10 cellular contexts compared by ENCODE assay signal in genomic region chrX:119677654-119677981, GRCh38. TPM values are rescaled to one million over a fixed set of nuclear protein-coding genes. Genes with fewer than 3 reads are reported as not detected.
A peak's percentile ranks its signal among the peaks of the same experiment; 100 is the strongest.
DNase-seq lines count a peak whose midpoint lies in the region; ATAC-seq and TF ChIP-seq lines count a peak whose summit lies in the region.
"Had no signal": no experiment of that assay in that cellular context is flagged by ENCODE, and none has a peak within 500 bp of the region (broad histone marks: within the 10 kb centered on the region; RNA-seq: fewer than 3 reads in every experiment).

No MANE protein-coding gene starts in this region.

- peaks cover 16% of the 10 kb centered on the region for H3K36me3 Mint-ChIP-seq in CD4-positive, CD25-positive, alpha-beta regulatory T cell
- H3K36me3 Mint-ChIP-seq in activated T-helper 17 cell treated with anti-CD3 and anti-CD28 coated beads, Interleukin-2, amount 50 U/mL, for 72 hours (ENCODE audit: low read depth): peaks cover 68% of the 10 kb centered on the region
- H3K36me3 Mint-ChIP-seq in natural killer cell: no peaks in the 10 kb centered on the region

- peak overlapping the region; percentile 94 to 96 (median 94) for H3K27ac Mint-ChIP-seq in CD4-positive, CD25-positive, alpha-beta regulatory T cell
- peak overlapping the region; percentile 84 for H3K27ac Mint-ChIP-seq in activated T-helper 17 cell treated with anti-CD3 and anti-CD28 coated beads, Interleukin-2, amount 50 U/mL, for 72 hours
- peak overlapping the region; percentile 90 to 91 for H3K27ac Mint-ChIP-seq in natural killer cell

- H3K27ac ChIP-seq in CD4-positive, CD25-positive, alpha-beta regulatory T cell (ENCODE audit: insufficient read depth, low read length, poor library complexity, severe bottlenecking): peak overlapping the region; percentile 97
- H3K27ac ChIP-seq: RWPE1 had no signal

- no peaks in the 10 kb centered on the region for H3K27me3 Mint-ChIP-seq in CD4-positive, CD25-positive, alpha-beta regulatory T cell
- no peaks in the 10 kb centered on the region for H3K27me3 Mint-ChIP-seq in activated T-helper 17 cell treated with anti-CD3 and anti-CD28 coated beads, Interleukin-2, amount 50 U/mL, for 72 hours
- no peaks in the 10 kb centered on the region for H3K27me3 Mint-ChIP-seq in natural killer cell (ENCODE audit: low read depth in 2 of 2)

- intact Hi-C loops in natural killer cell (cut with micrococcal nuclease): no loop called here

- H3K4me1 Mint-ChIP-seq in CD4-positive, CD25-positive, alpha-beta regulatory T cell: peaks cover 12 to 91% (median 41%) of the 10 kb centered on the region in 4 donors
- H3K4me1 Mint-ChIP-seq in activated T-helper 17 cell treated with anti-CD3 and anti-CD28 coated beads, Interleukin-2, amount 50 U/mL, for 72 hours: peaks cover 16% of the 10 kb centered on the region
- peaks cover 58 to 60% of the 10 kb centered on the region in 2 donors for H3K4me1 Mint-ChIP-seq in natural killer cell

- no peaks in the 10 kb centered on the region for H3K9me3 Mint-ChIP-seq in CD4-positive, CD25-positive, alpha-beta regulatory T cell
- no peaks in the 10 kb centered on the region for H3K9me3 Mint-ChIP-seq in activated T-helper 17 cell treated with anti-CD3 and anti-CD28 coated beads, Interleukin-2, amount 50 U/mL, for 72 hours
- H3K9me3 Mint-ChIP-seq in natural killer cell: no peaks in the 10 kb centered on the region

- no peak for TF ChIP-seq CTCF in natural killer cell (IDR thresholded peaks at IDR 0.05)

- H3K4me3 ChIP-seq in CD4-positive, CD25-positive, alpha-beta regulatory T cell (ENCODE audit: low read depth, low read length): peak overlapping the region; percentile 55

- peak overlapping the region; percentile 91 to 93 (median 92) for H3K4me3 Mint-ChIP-seq in CD4-positive, CD25-positive, alpha-beta regulatory T cell
- peak overlapping the region; percentile 88 for H3K4me3 Mint-ChIP-seq in activated T-helper 17 cell treated with anti-CD3 and anti-CD28 coated beads, Interleukin-2, amount 50 U/mL, for 72 hours
- peak overlapping the region; percentile 87 for H3K4me3 Mint-ChIP-seq in natural killer cell

- peaks cover 77% of the 10 kb centered on the region for H3K4me1 ChIP-seq in CD4-positive, CD25-positive, alpha-beta regulatory T cell (ENCODE audit: control insufficient read depth, insufficient read depth, low read length, poor library complexity, severe bottlenecking)

- H3K9me3 ChIP-seq in CD4-positive, CD25-positive, alpha-beta regulatory T cell (ENCODE audit: control insufficient read depth in 2 of 2, low read length in 2 of 2): no peaks in the 10 kb centered on the region

- ATAC-seq in CD4-positive, CD25-positive, alpha-beta regulatory T cell (ENCODE audit: low read depth in 2 of 2): no peak
- ATAC-seq in HG03175 (IDR thresholded peaks at IDR 0.05; ENCODE audit: unreplicated experiment) (peak; percentile 16), natural killer cell (peak; percentile 58 to 81 (median 62)), HG02970 (IDR thresholded peaks at IDR 0.05; ENCODE audit: low FRiP score, unreplicated experiment) (no peak), HG03280 (IDR thresholded peaks at IDR 0.05; ENCODE audit: unreplicated experiment) (no peak)
- ATAC-seq in activated T-helper 17 cell treated with anti-CD3 and anti-CD28 coated beads, Interleukin-2, amount 50 U/mL, for 72 hours (replicated peaks): no peak

- peaks cover 16% of the 10 kb centered on the region for H3K36me3 ChIP-seq in CD4-positive, CD25-positive, alpha-beta regulatory T cell (ENCODE audit: control insufficient read depth, insufficient read depth, low read length)

- no peaks in the 10 kb centered on the region for H3K27me3 ChIP-seq in CD4-positive, CD25-positive, alpha-beta regulatory T cell (ENCODE audit: control insufficient read depth, insufficient read depth, low read length)

- no peak for DNase-seq in CD4-positive, CD25-positive, alpha-beta regulatory T cell
- peak; percentile 37 for DNase-seq in natural killer cell
- DNase-seq in GM19240 (ENCODE audit: insufficient read length, low spot score): no peak
- DNase-seq in cerebellar nuclear complex (lab: John Stamatoyannopoulos, UW): no peak
- DNase-seq: activated CD8-positive, alpha-beta memory T cell treated with anti-CD3 and anti-CD28 coated beads, Interleukin-2, amount 50 U/mL, for 4 hours had no signal

RNA-seq across cellular contexts. Expression of gene SEPTIN6, which starts 15.3 kb away (rescaled TPM):
- 290 TPM for total RNA-seq in CD4-positive, CD25-positive, alpha-beta regulatory T cell
- polyA plus RNA-seq in CD4-positive, CD25-positive, alpha-beta regulatory T cell: 100 to 1,000 TPM; 144 to 201 (median 191) TPM
- 100 to 1,000 TPM; 171 to 204 TPM for total RNA-seq in activated T-helper 17 cell treated with anti-CD3 and anti-CD28 coated beads, Interleukin-2, amount 50 U/mL, for 72 hours
- 100 to 1,000 TPM; 138 to 202 (median 158) TPM for total RNA-seq in natural killer cell

Comparison
In these comparisons a context has a peak if more than half of its experiments do, and no peak if none do; other contexts are left out.
1. ATAC-seq: peak in HG03175 (single experiment) and natural killer cell (3 of 3); none in CD4-positive, CD25-positive, alpha-beta regulatory T cell (0 of 2), activated T-helper 17 cell treated with anti-CD3 and anti-CD28 coated beads, Interleukin-2, amount 50 U/mL, for 72 hours (single experiment), HG02970 (single experiment) and HG03280 (single experiment).
2. Peak in every context shown above with its lines, with median percentiles within 50 percentile points of each other: H3K27ac Mint-ChIP-seq and H3K4me3 Mint-ChIP-seq.